In the genomic region with DNA sequence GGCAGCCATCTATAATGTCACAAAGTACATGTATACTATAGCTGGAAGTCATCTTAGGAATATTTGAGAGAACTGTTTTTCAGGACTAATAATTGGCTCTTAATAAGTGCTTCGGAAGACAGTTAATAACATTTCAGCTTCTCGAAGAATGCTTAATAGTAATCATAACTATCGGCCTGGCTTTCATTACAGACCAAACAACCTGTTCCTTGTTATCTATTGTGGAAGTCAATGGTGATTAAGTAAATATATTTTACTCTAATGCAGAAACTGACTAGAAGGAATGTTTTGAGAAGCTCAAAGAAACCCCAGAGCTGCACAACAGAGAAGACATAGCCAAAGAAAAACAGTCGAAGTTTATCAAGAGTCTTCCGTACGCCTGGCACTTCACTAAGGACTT, we compare ENCODE assay signal across 18 cellular contexts.
DNase-seq lines count a peak whose midpoint lies in the region; ATAC-seq, FAIRE-seq and TF ChIP-seq lines count a peak whose summit lies in the region.
"Had no signal": no experiment of that assay in that cellular context is flagged by ENCODE, and none has a peak within 500 bp of the region (broad histone marks: within the 10 kb centered on the region; RNA-seq: fewer than 3 reads in every experiment).

No MANE protein-coding gene starts in this region.

- peaks cover 80% of the 10 kb centered on the region for H3K36me3 ChIP-seq in DND-41 (ENCODE audit: insufficient read depth, low read length)
- H3K36me3 ChIP-seq in SJCRH30 = peaks cover 18% of the 10 kb centered on the region; the same call in 1 of the 2 replicates
- no peaks in the 10 kb centered on the region for H3K36me3 ChIP-seq in fibroblast of lung (ENCODE audit: control insufficient read depth, insufficient read depth, low read length)
- H3K36me3 ChIP-seq in pancreas = no peaks in the 10 kb centered on the region

- peaks cover 98% of the 10 kb centered on the region for H3K79me2 ChIP-seq in DND-41 (ENCODE audit: insufficient read depth, low read length)
- peaks cover 33% of the 10 kb centered on the region for H3K79me2 ChIP-seq in fibroblast of lung (ENCODE audit: control insufficient read depth, insufficient read depth, low read length)

- no peak for DNase-seq in DND-41
- DNase-seq in SJCRH30 = no peak
- peak in 1 of 2 donors; percentile 28 for DNase-seq in fibroblast of lung (ENCODE audit: low read depth in 2 of 2)
- no peak for DNase-seq in pancreas
- no peak for DNase-seq in activated CD4-positive, alpha-beta T cell treated with anti-CD3 and anti-CD28 coated beads for 4 hours
- DNase-seq in NCI-H146 treated with DMSO at 0.1 percent for 48 hours (lab: John Stamatoyannopoulos, UW; ENCODE audit: unreplicated experiment) = no peak
- no peak for DNase-seq in omental fat pad (ENCODE audit: low spot score)
- DNase-seq: activated CD4-positive, alpha-beta T cell treated with anti-CD3 and anti-CD28 coated beads for 36 hours; activated CD8-positive, alpha-beta memory T cell treated with anti-CD3 and anti-CD28 coated beads, Interleukin-2, amount 50 U/mL, for 48 hours; AML-193; Karpas-422; NCI-H1417 treated with DMSO at 0.1 percent for 48 hours; NCI-H446; stimulated activated CD4-positive, alpha-beta T cell treated with anti-CD3 and anti-CD28 coated beads, Interleukin-1b, Interleukin-23, amount 100 ng/mL, for 48 hours; T1000 had no signal

- H3K27ac ChIP-seq in DND-41 (ENCODE audit: low read length) (peak overlapping the region; percentile 59), SJCRH30 (peak overlapping the region; percentile 96), fibroblast of lung (ENCODE audit: insufficient read depth, low read length) (peak overlapping the region; percentile 88), pancreas (peak overlapping the region in 3 of 4 donors; percentile 64 to 83 (median 74))
- H3K27ac ChIP-seq: HL-60 had no signal

- H3K4me3 ChIP-seq in DND-41 (ENCODE audit: low read depth in 1 of 2, low read length in 2 of 2) = no peak overlapping the region
- H3K4me3 ChIP-seq in SJCRH30 = no peak overlapping the region
- no peak overlapping the region for H3K4me3 ChIP-seq in fibroblast of lung (replicated peaks in 1 of 4; ENCODE audit: control extremely low read depth in 1 of 4, insufficient read depth in 1 of 4, low read depth in 3 of 4, low read length in 4 of 4)
- no peak overlapping the region for H3K4me3 ChIP-seq in pancreas

- H2AFZ ChIP-seq in DND-41 (ENCODE audit: low read depth, low read length) = no peak overlapping the region
- no peak overlapping the region for H2AFZ ChIP-seq in fibroblast of lung (ENCODE audit: low read length)

- H3K4me1 ChIP-seq in DND-41 (ENCODE audit: insufficient read depth, low read length) (peaks cover 78% of the 10 kb centered on the region), SJCRH30 (peaks cover 55% of the 10 kb centered on the region), fibroblast of lung (ENCODE audit: control insufficient read depth, extremely low read depth, insufficient read depth, low read length) (peaks cover 23% of the 10 kb centered on the region), pancreas (peaks cover 29 to 48% (median 47%) of the 10 kb centered on the region in 3 donors)

- H4K20me1 ChIP-seq in DND-41 (ENCODE audit: insufficient read depth, low read length) (peaks cover 20% of the 10 kb centered on the region; the same call in 1 of the 2 replicates), fibroblast of lung (ENCODE audit: control insufficient read depth, extremely low read depth, insufficient read depth, low read length) (no peaks in the 10 kb centered on the region)

- H3K27me3 ChIP-seq in DND-41 (ENCODE audit: insufficient read depth, low read length, poor library complexity) (no peaks in the 10 kb centered on the region), SJCRH30 (no peaks in the 10 kb centered on the region), fibroblast of lung (ENCODE audit: control insufficient read depth, insufficient read depth, low read length) (no peaks in the 10 kb centered on the region), pancreas (no peaks in the 10 kb centered on the region)

- H3K4me2 ChIP-seq in DND-41 (ENCODE audit: insufficient read depth, low read length) (no peak overlapping the region), fibroblast of lung (ENCODE audit: extremely low read depth, insufficient read depth, low read length) (peak overlapping the region; percentile 33)

- H3K9ac ChIP-seq in DND-41 (ENCODE audit: low read depth, low read length) = no peak overlapping the region
- H3K9ac ChIP-seq in fibroblast of lung (ENCODE audit: insufficient read depth, low read length) = no peak overlapping the region

- WGBS in pancreas, 2 donors = 27 to 29% methylated on average over 6 of the region's 6 CpGs

- H3K9me3 ChIP-seq in DND-41 (ENCODE audit: insufficient read depth, low read length, severe bottlenecking) (no peaks in the 10 kb centered on the region), SJCRH30 (replicated peaks) (peaks cover 4% of the 10 kb centered on the region; the same call in 1 of the 2 replicates), fibroblast of lung (ENCODE audit: control insufficient read depth, insufficient read depth, low read depth, low read length) (no peaks in the 10 kb centered on the region), pancreas (no peaks in the 10 kb centered on the region)

- TF ChIP-seq CTCF in DND-41 (IDR thresholded peaks at IDR 0.05; ENCODE audit: borderline replicate concordance, extremely low read depth, low read length, poor library complexity, severe bottlenecking) = no peak
- no peak for TF ChIP-seq CTCF in fibroblast of lung (conservative IDR thresholded peaks at IDR 0.05 in 1 of 2, IDR thresholded peaks at IDR 0.05 in 1 of 2; ENCODE audit: low read depth in 1 of 2, low read length in 2 of 2)
- TF ChIP-seq CTCF in pancreas (IDR thresholded peaks at IDR 0.05) = no peak
- no peak for TF ChIP-seq CTCF in omental fat pad (IDR thresholded peaks at IDR 0.05)

- FAIRE-seq in pancreas (lab: Jason Lieb, UNC) = no peak

- intact Hi-C loops in pancreas (cut with DNase I) = loop anchor here in 1 of 3 donors (5.0 kb wide), 1 partner anchor 135 kb away; no protein-coding TSS in a partner anchor

- ATAC-seq in DND-41 (ENCODE audit: insufficient read depth, low read depth) (no peak), pancreas (no peak), HG03565 (IDR thresholded peaks at IDR 0.05; ENCODE audit: unreplicated experiment) (no peak), omental fat pad (ENCODE audit: low FRiP score) (no peak)
- ATAC-seq: activated CD4-positive, alpha-beta T cell treated with anti-CD3 and anti-CD28 coated beads for 36 hours; Right ventricle myocardium inferior had no signal
